ENCODE assay signal across 8 cellular contexts in the genomic region with DNA sequence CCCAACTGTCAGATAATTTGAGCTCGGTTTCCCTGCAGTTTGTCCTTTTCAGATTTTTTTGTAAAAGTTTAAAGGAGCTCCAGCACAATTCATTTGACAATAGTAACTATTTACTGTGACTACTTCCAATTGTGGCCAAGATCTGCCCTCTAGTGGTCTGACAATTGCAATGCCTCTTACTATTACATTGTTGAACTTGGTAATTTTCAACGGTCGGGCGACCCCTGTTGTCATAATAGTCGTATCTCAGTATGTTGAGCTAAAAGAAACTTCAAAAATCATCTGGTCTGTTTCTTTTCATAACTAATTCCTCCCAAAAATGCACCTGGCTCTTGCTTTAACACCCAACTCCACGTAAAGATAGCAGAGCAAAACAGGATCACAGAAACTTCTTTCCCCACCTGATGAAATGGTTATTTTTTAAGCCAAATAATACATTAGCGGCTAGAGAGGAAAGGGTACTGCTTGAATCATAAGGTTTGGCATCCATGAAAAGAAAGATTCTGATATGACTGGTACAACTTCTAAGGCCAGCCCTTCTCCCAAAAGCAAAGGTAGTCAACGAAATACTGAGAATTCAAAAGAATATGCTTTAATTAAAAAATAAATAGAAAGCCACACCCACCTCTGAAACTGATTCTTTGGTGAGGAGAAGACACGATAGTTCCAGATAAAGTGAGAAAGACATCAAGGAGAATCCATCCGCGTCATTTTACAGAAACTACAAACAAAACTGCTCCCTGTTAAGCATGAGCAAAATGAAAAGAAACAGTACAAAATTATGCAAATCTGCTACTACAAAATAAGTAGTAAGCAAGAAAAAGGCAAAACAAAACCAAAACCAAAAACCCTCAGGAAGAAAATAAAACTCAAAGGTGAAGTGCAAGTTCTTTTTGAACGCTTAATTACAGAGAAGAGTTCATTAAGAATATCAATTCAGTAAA.
A peak's percentile ranks its signal among the peaks of the same experiment; 100 is the strongest.
DNase-seq lines count a peak whose midpoint lies in the region; ATAC-seq and TF ChIP-seq lines count a peak whose summit lies in the region.

No MANE protein-coding gene starts in this region.

- H3K36me3 Mint-ChIP-seq in activated naive CD4-positive, alpha-beta T cell treated with anti-CD3 and anti-CD28 coated beads, Interleukin-2, amount 50 U/mL, for 72 hours, result no peaks in the 10 kb centered on the region

- H3K9me3 Mint-ChIP-seq in activated naive CD4-positive, alpha-beta T cell treated with anti-CD3 and anti-CD28 coated beads, Interleukin-2, amount 50 U/mL, for 72 hours, result no peaks in the 10 kb centered on the region

- DNase-seq in NCI-H1092 (lab: John Stamatoyannopoulos, UW) (peak; percentile 67), Right ventricle myocardium superior (peak; percentile 60), renal cortical epithelial cell (ENCODE audit: low read depth) (peak; percentile 87), GM19240 (ENCODE audit: insufficient read length, low spot score) (no peak)
- peak in 1 of 2 donors; percentile 59 for DNase-seq in activated naive CD4-positive, alpha-beta T cell treated with anti-CD3 and anti-CD28 coated beads, Interleukin-2, amount 50 U/mL, for 72 hours (ENCODE audit: low spot score in 2 of 2)

- no peak overlapping the region for H3K27ac Mint-ChIP-seq in activated naive CD4-positive, alpha-beta T cell treated with anti-CD3 and anti-CD28 coated beads, Interleukin-2, amount 50 U/mL, for 72 hours

- intact Hi-C loops in Right ventricle myocardium superior (cut with DNase I), result loop anchor here (5.0 kb wide), 1 partner anchor 381 kb away; no protein-coding TSS in a partner anchor

- ATAC-seq in HG02623 (IDR thresholded peaks at IDR 0.05; ENCODE audit: unreplicated experiment) (peak; percentile 94), SK-N-SH treated with all-trans-retinoic acid at 6 μM for 48 hours (peak; percentile 94), Right ventricle myocardium superior (ENCODE audit: poor library complexity) (peak; percentile 91)
- peak; percentile 89 to 93 for ATAC-seq in activated naive CD4-positive, alpha-beta T cell treated with anti-CD3 and anti-CD28 coated beads, Interleukin-2, amount 50 U/mL, for 72 hours

- TF ChIP-seq CTCF in GM12874 (IDR thresholded peaks at IDR 0.05; ENCODE audit: insufficient read depth, low read depth, low read length), result peak; percentile 66

TF ChIP-seq in SK-N-SH treated with all-trans-retinoic acid at 6 μM for 48 hours, 23 proteins besides CTCF, POLR2A, EP300 and RAD21:
- TF ChIP-seq, protein P1, sequence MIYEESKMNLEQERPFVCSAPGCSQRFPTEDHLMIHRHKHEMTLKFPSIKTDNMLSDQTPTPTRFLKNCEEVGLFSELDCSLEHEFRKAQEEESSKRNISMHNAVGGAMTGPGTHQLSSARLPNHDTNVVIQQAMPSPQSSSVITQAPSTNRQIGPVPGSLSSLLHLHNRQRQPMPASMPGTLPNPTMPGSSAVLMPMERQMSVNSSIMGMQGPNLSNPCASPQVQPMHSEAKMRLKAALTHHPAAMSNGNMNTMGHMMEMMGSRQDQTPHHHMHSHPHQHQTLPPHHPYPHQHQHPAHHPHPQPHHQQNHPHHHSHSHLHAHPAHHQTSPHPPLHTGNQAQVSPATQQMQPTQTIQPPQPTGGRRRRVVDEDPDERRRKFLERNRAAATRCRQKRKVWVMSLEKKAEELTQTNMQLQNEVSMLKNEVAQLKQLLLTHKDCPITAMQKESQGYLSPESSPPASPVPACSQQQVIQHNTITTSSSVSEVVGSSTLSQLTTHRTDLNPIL (CRISPR knock-in tag; IDR thresholded peaks at IDR 0.05; ENCODE audit: low read depth), result no peak
- TF ChIP-seq TOX (CRISPR knock-in tag; IDR thresholded peaks at IDR 0.05; ENCODE audit: borderline replicate concordance) (no peak), PPARA (CRISPR knock-in tag; IDR thresholded peaks at IDR 0.05; ENCODE audit: borderline replicate concordance) (no peak), ZFP30 (CRISPR knock-in tag; IDR thresholded peaks at IDR 0.05) (no peak), ZNF8 (CRISPR knock-in tag; IDR thresholded peaks at IDR 0.05) (no peak), ZNF565 (CRISPR knock-in tag; conservative IDR thresholded peaks at IDR 0.05; ENCODE audit: low read depth) (no peak)
